ENCODE assay signal across 24 cellular contexts in the genomic region with DNA sequence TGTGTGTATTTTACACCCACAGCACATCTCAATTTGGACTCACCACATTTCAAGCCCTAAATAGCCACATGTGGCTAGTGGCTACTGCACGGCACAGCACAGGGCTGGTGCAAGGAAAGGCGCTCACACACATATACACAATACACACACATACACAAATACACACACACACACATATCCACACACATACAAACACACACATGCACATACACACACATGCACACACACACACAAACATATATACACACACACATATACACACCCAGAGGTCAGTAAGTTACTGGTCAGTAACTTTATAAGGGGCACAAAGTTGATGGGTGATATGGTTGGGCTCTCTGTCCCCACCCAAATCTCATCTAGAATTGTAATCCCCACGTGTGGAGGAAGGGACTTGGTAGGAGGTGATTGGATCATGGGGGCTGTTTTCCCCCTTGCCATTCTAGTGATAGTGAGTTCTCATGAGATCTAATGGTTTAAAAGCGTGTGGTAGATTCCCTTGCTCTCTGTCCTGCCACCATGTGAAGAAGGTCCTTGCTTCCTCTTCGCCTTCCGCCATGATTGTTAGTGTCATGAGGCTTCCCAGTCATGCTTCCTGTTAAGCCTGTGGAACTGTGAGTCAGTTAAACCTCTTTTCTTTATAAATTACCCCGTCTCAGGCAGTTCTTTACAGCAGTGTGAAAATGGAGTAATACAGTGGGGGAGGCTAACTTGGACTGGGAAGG. TPM values are rescaled to one million over a fixed set of nuclear protein-coding genes. Genes with fewer than 3 reads are reported as not detected.
DNase-seq lines count a peak whose midpoint lies in the region; ATAC-seq, FAIRE-seq and TF ChIP-seq lines count a peak whose summit lies in the region.
"Had no signal": no experiment of that assay in that cellular context is flagged by ENCODE, and none has a peak within 500 bp of the region (broad histone marks: within the 10 kb centered on the region; RNA-seq: fewer than 3 reads in every experiment).

No MANE protein-coding gene starts in this region.

- H2AK5ac ChIP-seq in mesenchymal stem cell (ENCODE audit: low read length, severe bottlenecking), result peak overlapping the region; percentile 8

- ATAC-seq in GM21515 (IDR thresholded peaks at IDR 0.05; ENCODE audit: unreplicated experiment) (no peak), GM19397 (IDR thresholded peaks at IDR 0.05; ENCODE audit: unreplicated experiment) (no peak)
- ATAC-seq: HCT116; left lung; naive thymus-derived CD8-positive, alpha-beta T cell had no signal

- no peaks in the 10 kb centered on the region for H3K27me3 Mint-ChIP-seq in astrocyte (ENCODE audit: low read depth, unreplicated experiment)

- H3K27ac ChIP-seq in ACC112 (ENCODE audit: low read depth, low read length) (peak overlapping the region; percentile 69; the same call in 1 of the 2 replicates), HEK293 (ENCODE audit: extremely low read depth, low read depth, low read length) (no peak overlapping the region), astrocyte (ENCODE audit: low read depth, low read length) (peak overlapping the region; percentile 19), mesenchymal stem cell (ENCODE audit: low read length, poor library complexity, severe bottlenecking) (no peak overlapping the region)

- H3K9me3 ChIP-seq in HEK293 (ENCODE audit: control insufficient read depth, insufficient read depth, low read depth, low read length), result no peaks in the 10 kb centered on the region
- H3K9me3 ChIP-seq in astrocyte (ENCODE audit: insufficient read depth, low read depth, low read length), result no peaks in the 10 kb centered on the region
- no peaks in the 10 kb centered on the region for H3K9me3 ChIP-seq in mesenchymal stem cell (ENCODE audit: control insufficient read depth, low read length)
- H3K9me3 ChIP-seq: left lung, sigmoid colon, uterus had no signal

- no peak overlapping the region for H3K4me3 ChIP-seq in ACC112 (ENCODE audit: low read depth, low read length)
- H3K4me3 ChIP-seq in HEK293 (ENCODE audit: low read depth, low read length), result no peak overlapping the region
- H3K4me3 ChIP-seq in astrocyte (ENCODE audit: insufficient read depth, low read depth, low read length), result no peak overlapping the region
- H3K4me3 ChIP-seq in mesenchymal stem cell (ENCODE audit: insufficient read depth in 1 of 2, low read depth in 1 of 2, low read length in 2 of 2), result no peak overlapping the region
- H3K4me3 ChIP-seq: left lung, sigmoid colon, uterus had no signal

- no peak overlapping the region for H2BK15ac ChIP-seq in mesenchymal stem cell (ENCODE audit: low read depth, poor library complexity, severe bottlenecking)

- H3K9me3 Mint-ChIP-seq in astrocyte (ENCODE audit: unreplicated experiment), result peaks cover 1% of the 10 kb centered on the region
- H3K9me3 Mint-ChIP-seq: naive thymus-derived CD8-positive, alpha-beta T cell had no signal

- peak overlapping the region; percentile 1 to 58 for H3K18ac ChIP-seq in mesenchymal stem cell (ENCODE audit: low read depth in 1 of 2, low read length in 2 of 2)

- H3K79me2 ChIP-seq in ACC112 (ENCODE audit: control insufficient read depth, insufficient read depth, low read length, unreplicated experiment) (no peaks in the 10 kb centered on the region), astrocyte (ENCODE audit: insufficient read depth, low read length) (no peaks in the 10 kb centered on the region)

- H3K4me2 ChIP-seq in astrocyte (ENCODE audit: low read length) (no peak overlapping the region), mesenchymal stem cell (ENCODE audit: low read length, poor library complexity, severe bottlenecking) (no peak overlapping the region)

- H3K4me3 Mint-ChIP-seq in astrocyte (ENCODE audit: unreplicated experiment), result no peak overlapping the region
- H3K4me3 Mint-ChIP-seq: brain; naive thymus-derived CD8-positive, alpha-beta T cell had no signal

- H3K4me1 ChIP-seq in ACC112 (ENCODE audit: control insufficient read depth, insufficient read depth, low read length, unreplicated experiment) (peaks cover 49% of the 10 kb centered on the region), HEK293 (ENCODE audit: control insufficient read depth, insufficient read depth, low read length) (no peaks in the 10 kb centered on the region), astrocyte (ENCODE audit: insufficient read depth, low read length) (peaks cover 47% of the 10 kb centered on the region), mesenchymal stem cell (ENCODE audit: control insufficient read depth, insufficient read depth, low read depth, low read length) (peaks cover 23% of the 10 kb centered on the region)
- H3K4me1 ChIP-seq: uterus had no signal

- H3K4me1 Mint-ChIP-seq in astrocyte (ENCODE audit: low read depth, unreplicated experiment), result peaks cover 37% of the 10 kb centered on the region

- no peak for DNase-seq in astrocyte (ENCODE audit: low read depth)
- DNase-seq in mesenchymal stem cell, result peak; percentile 41
- no peak for DNase-seq in activated naive CD4-positive, alpha-beta T cell (lab: John Stamatoyannopoulos, UW)
- no peak for DNase-seq in NCI-H510A (lab: John Stamatoyannopoulos, UW)
- DNase-seq: activated CD4-positive, alpha-beta T cell treated with anti-CD3 and anti-CD28 coated beads, Interleukin-2, amount 50 U/mL, for 1 hour; activated CD8-positive, alpha-beta memory T cell treated with anti-CD3 and anti-CD28 coated beads, Interleukin-2, amount 50 U/mL, for 48 hours; activated effector memory CD4-positive, alpha-beta T cell treated with Interleukin-2 at 50 U/mL for 16 hours; DMS 273 treated with DMSO at 0.1 percent for 48 hours; KG1; left lung; naive thymus-derived CD8-positive, alpha-beta T cell; NCI-H1694; SHP77 treated with DMSO at 0.1 percent for 48 hours; sigmoid colon; uterus had no signal

- peak overlapping the region; percentile 31 to 93 for H2BK12ac ChIP-seq in mesenchymal stem cell (ENCODE audit: low read length in 2 of 2)

- no peak for FAIRE-seq in astrocyte (lab: Jason Lieb, UNC)
- FAIRE-seq: colon, endometrium had no signal

- H4K8ac ChIP-seq in mesenchymal stem cell (ENCODE audit: low read length), result peak overlapping the region; percentile 43

- H3K4ac ChIP-seq in mesenchymal stem cell (ENCODE audit: low read depth in 1 of 2, low read length in 2 of 2), result peak overlapping the region in 1 of 2 experiments; percentile 48

- H3K9ac ChIP-seq in astrocyte (ENCODE audit: low read length), result peak overlapping the region; percentile 53
- H3K9ac ChIP-seq in mesenchymal stem cell (ENCODE audit: low read length), result peak overlapping the region; percentile 24

- no peaks in the 10 kb centered on the region for H3K79me1 ChIP-seq in mesenchymal stem cell (replicated peaks; ENCODE audit: low read length, poor library complexity, severe bottlenecking)

- no peak overlapping the region for H3K14ac ChIP-seq in mesenchymal stem cell (ENCODE audit: low read length in 2 of 2)

- H3K27ac Mint-ChIP-seq in astrocyte (ENCODE audit: unreplicated experiment), result peak overlapping the region; percentile 29
- H3K27ac Mint-ChIP-seq: brain had no signal

- CTCF ChIA-PET in HEK293 (lab: Yijun Ruan, JAX), result interaction anchor here (0.7 to 13.1 kb wide), 14 partner anchors 12 to 1535 kb away, joined by 3 to 374 read pairs (median 7); no protein-coding TSS in a partner anchor

- no peaks in the 10 kb centered on the region for H4K20me1 ChIP-seq in astrocyte (ENCODE audit: insufficient read depth, low read length)

- H3K36me3 ChIP-seq in ACC112 (ENCODE audit: insufficient read depth, low read length) (no peaks in the 10 kb centered on the region), HEK293 (ENCODE audit: control insufficient read depth in 2 of 2, insufficient read depth in 1 of 2, low read length in 2 of 2) (no peaks in the 10 kb centered on the region), astrocyte (ENCODE audit: insufficient read depth, low read length) (no peaks in the 10 kb centered on the region), mesenchymal stem cell (ENCODE audit: control insufficient read depth in 1 of 2, insufficient read depth in 2 of 2, low read depth in 1 of 2, low read length in 2 of 2) (no peaks in the 10 kb centered on the region)
- H3K36me3 ChIP-seq: left lung, sigmoid colon, uterus had no signal

- H3K27me3 ChIP-seq in ACC112 (ENCODE audit: insufficient read depth, low read length) (no peaks in the 10 kb centered on the region), astrocyte (ENCODE audit: insufficient read depth, low read length) (no peaks in the 10 kb centered on the region), mesenchymal stem cell (ENCODE audit: control insufficient read depth in 1 of 2, insufficient read depth in 1 of 2, low read length in 2 of 2) (no peaks in the 10 kb centered on the region)
- H3K27me3 ChIP-seq: left lung, sigmoid colon, uterus had no signal

- 85% methylated on average over 7 of the region's 7 CpGs for WGBS in mesenchymal stem cell

- H4K91ac ChIP-seq in mesenchymal stem cell (ENCODE audit: low read length), result peak overlapping the region; percentile 52

- TF ChIP-seq CTCF in HEK293 (tag by site-specific recombination; IDR thresholded peaks at IDR 0.05) (no peak), astrocyte (IDR thresholded peaks at IDR 0.05; ENCODE audit: insufficient read depth, low read depth, low read length) (no peak)

- H3K36me3 Mint-ChIP-seq in astrocyte (ENCODE audit: low read depth, unreplicated experiment), result no peaks in the 10 kb centered on the region
- H3K36me3 Mint-ChIP-seq: brain; naive thymus-derived CD8-positive, alpha-beta T cell had no signal

- no peak overlapping the region for H3K23ac ChIP-seq in mesenchymal stem cell (ENCODE audit: low read length in 2 of 2)

- H2BK120ac ChIP-seq in mesenchymal stem cell (ENCODE audit: low read depth, low read length), result no peak overlapping the region

- H2AFZ ChIP-seq in ACC112 (ENCODE audit: low read length, unreplicated experiment) (peak overlapping the region; percentile 29), astrocyte (ENCODE audit: low read depth, low read length) (no peak overlapping the region), mesenchymal stem cell (ENCODE audit: low read depth, low read length) (no peak overlapping the region)

- H2BK5ac ChIP-seq in mesenchymal stem cell (ENCODE audit: low read depth, low read length, poor library complexity, severe bottlenecking), result no peak overlapping the region

- POLR2A ChIA-PET in HEK293 (lab: Yijun Ruan, JAX), result no interaction called here

TF ChIP-seq in HEK293, 187 proteins besides CTCF, POLR2A, EP300 and RAD21 (continues in another document):
- TF ChIP-seq, protein P1, sequence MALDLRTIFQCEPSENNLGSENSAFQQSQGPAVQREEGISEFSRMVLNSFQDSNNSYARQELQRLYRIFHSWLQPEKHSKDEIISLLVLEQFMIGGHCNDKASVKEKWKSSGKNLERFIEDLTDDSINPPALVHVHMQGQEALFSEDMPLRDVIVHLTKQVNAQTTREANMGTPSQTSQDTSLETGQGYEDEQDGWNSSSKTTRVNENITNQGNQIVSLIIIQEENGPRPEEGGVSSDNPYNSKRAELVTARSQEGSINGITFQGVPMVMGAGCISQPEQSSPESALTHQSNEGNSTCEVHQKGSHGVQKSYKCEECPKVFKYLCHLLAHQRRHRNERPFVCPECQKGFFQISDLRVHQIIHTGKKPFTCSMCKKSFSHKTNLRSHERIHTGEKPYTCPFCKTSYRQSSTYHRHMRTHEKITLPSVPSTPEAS (tag by site-specific recombination; IDR thresholded peaks at IDR 0.05), result peak; percentile 94

RNA-seq across cellular contexts. Expression of gene DKK3, which starts 37.6 kb away (rescaled TPM):
- total RNA-seq in astrocyte, result 307 and 328 TPM in 2 replicates
- polyA plus RNA-seq in mesenchymal stem cell (2013, experiment 1 of 2), result 686 TPM
- polyA plus RNA-seq in mesenchymal stem cell (2013, experiment 2 of 2), result 701 TPM
- total RNA-seq: T-helper 1 cell treated with Interleukin-12 subunit alpha and Interleukin-12 subunit beta and Interleukin-4 antibody, amounts not matched to agents 30 ng/mL and 1 ng/mL, for 36 hours had no signal

Comparison
In these comparisons a context has a peak if more than half of its experiments do, and no peak if none do; other contexts are left out.
1. H3K27ac ChIP-seq: peak in ACC112 (single experiment) and astrocyte (single experiment); none in HEK293 (single experiment) and mesenchymal stem cell (single experiment).